8 cellular contexts compared by ENCODE assay signal in the genomic region with DNA sequence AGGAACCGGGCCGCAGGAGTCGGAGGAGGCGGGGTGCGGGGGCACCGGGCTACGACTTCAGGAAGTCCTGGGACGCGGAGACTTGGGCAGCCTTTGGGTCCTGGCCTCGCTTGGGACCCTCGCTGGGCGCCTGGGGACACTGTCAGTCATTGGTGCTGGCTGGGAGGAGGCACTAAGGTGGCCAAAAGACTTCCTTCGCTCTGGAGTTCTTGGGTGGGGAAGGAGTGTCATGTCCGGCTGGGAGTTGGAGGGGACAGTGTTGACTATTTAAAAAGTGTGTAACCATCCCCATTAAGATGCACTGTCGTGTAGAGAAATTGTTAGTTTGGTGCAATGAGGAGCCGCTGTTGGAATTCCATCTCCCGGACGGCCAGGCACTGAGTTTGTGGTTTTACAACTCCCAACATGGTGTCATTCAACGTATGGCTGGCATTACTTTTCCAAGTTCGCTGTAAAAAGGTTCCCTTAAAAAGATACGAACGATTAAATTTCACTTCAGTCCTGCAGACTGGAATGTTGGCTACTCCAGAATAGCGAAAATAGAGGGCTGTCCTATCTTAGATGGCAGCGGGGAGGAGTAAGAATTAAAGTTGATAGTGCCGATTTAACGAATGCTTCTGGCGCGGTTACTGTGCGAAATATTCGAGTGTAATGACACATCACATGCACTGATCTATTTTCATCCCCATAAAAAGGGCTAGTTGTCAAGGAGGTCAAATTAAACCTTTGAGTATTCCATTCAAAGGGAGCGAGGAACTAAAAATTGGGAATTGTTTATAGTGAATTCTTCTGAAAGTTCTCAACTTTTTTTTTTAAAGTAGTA. TPM values are rescaled to one million over a fixed set of nuclear protein-coding genes. Genes with fewer than 3 reads are reported as not detected.
A peak's percentile ranks its signal among the peaks of the same experiment; 100 is the strongest.
DNase-seq lines count a peak whose midpoint lies in the region; ATAC-seq and TF ChIP-seq lines count a peak whose summit lies in the region.

No MANE protein-coding gene starts in this region.

- no peaks in the 10 kb centered on the region for H3K36me3 ChIP-seq in gastroesophageal sphincter

- CTCF ChIA-PET in activated CD4-positive, alpha-beta memory T cell treated with anti-CD3 and anti-CD28 coated beads for 36 hours (lab: Charles Lee), result no interaction called here
- CTCF ChIA-PET in GM10248 (lab: Yijun Ruan, JAX), result no interaction called here

- H3K4me3 Mint-ChIP-seq in activated CD4-positive, alpha-beta memory T cell treated with anti-CD3 and anti-CD28 coated beads for 36 hours, result peak overlapping the region; percentile 94

- H3K27me3 Mint-ChIP-seq in activated CD4-positive, alpha-beta memory T cell treated with anti-CD3 and anti-CD28 coated beads for 36 hours, result no peaks in the 10 kb centered on the region

- peaks cover 62% of the 10 kb centered on the region for H3K4me1 Mint-ChIP-seq in activated CD4-positive, alpha-beta memory T cell treated with anti-CD3 and anti-CD28 coated beads for 36 hours (ENCODE audit: low read depth)

- POLR2A ChIA-PET in activated CD4-positive, alpha-beta memory T cell treated with anti-CD3 and anti-CD28 coated beads for 36 hours (lab: Charles Lee), result no interaction called here
- POLR2A ChIA-PET in GM10248 (lab: Yijun Ruan, JAX), result no interaction called here

- intact Hi-C loops in activated CD4-positive, alpha-beta memory T cell treated with anti-CD3 and anti-CD28 coated beads for 36 hours (cut with micrococcal nuclease), result loop anchor here (1.0 to 10.0 kb wide), 6 partner anchors 12 to 1755 kb away; a partner anchor contains a TSS

- TF ChIP-seq CTCF in gastroesophageal sphincter (IDR thresholded peaks at IDR 0.05), result peak in 1 of 4 experiments; percentile 5
- TF ChIP-seq CTCF in GM10248 (IDR thresholded peaks at IDR 0.05; ENCODE audit: control extremely low read depth, extremely low read depth, low read depth, missing control alignments), result no peak

- no peaks in the 10 kb centered on the region for H3K9me3 ChIP-seq in gastroesophageal sphincter

- H3K36me3 Mint-ChIP-seq in activated CD4-positive, alpha-beta memory T cell treated with anti-CD3 and anti-CD28 coated beads for 36 hours, result peaks cover 17% of the 10 kb centered on the region

- TF ChIP-seq POLR2A in gastroesophageal sphincter (IDR thresholded peaks at IDR 0.05), result no peak

- peak; percentile 20 for DNase-seq in D341Med (ENCODE audit: low spot score)
- DNase-seq in activated CD4-positive, alpha-beta memory T cell treated with anti-CD3 and anti-CD28 coated beads for 36 hours, result peak; percentile 43
- peak; percentile 31 for DNase-seq in pons (ENCODE audit: low spot score)
- DNase-seq in activated effector memory CD4-positive, alpha-beta T cell treated with Interleukin-2 at 50 U/mL for 16 hours, result no peak
- DNase-seq in NCI-H1105 treated with DMSO at 0.1 percent for 48 hours (lab: John Stamatoyannopoulos, UW), result no peak
- no peak for DNase-seq in GM10248 (ENCODE audit: extremely low spot score)

- TF ChIP-seq EP300 in gastroesophageal sphincter (IDR thresholded peaks at IDR 0.05), result no peak

- peak; percentile 6 for ATAC-seq in HG03066 (IDR thresholded peaks at IDR 0.05; ENCODE audit: low read depth, unreplicated experiment)
- ATAC-seq in gastroesophageal sphincter, result no peak

- H3K27ac ChIP-seq in gastroesophageal sphincter, result peak overlapping the region; percentile 83 to 98 (median 94)

- WGBS in gastroesophageal sphincter (ENCODE audit: low coverage in 1 of 2), 2 donors, result 0 to 1% methylated on average over 13 to 17 of the region's 31 CpGs

- peak overlapping the region; percentile 72 to 91 for H3K4me3 ChIP-seq in gastroesophageal sphincter

- peak overlapping the region; percentile 81 for H3K27ac Mint-ChIP-seq in activated CD4-positive, alpha-beta memory T cell treated with anti-CD3 and anti-CD28 coated beads for 36 hours

- H3K9me3 Mint-ChIP-seq in activated CD4-positive, alpha-beta memory T cell treated with anti-CD3 and anti-CD28 coated beads for 36 hours, result peaks cover 4% of the 10 kb centered on the region

- no peaks in the 10 kb centered on the region for H3K27me3 ChIP-seq in gastroesophageal sphincter

- peaks cover 3 to 61% (median 9%) of the 10 kb centered on the region in 3 donors for H3K4me1 ChIP-seq in gastroesophageal sphincter

RNA-seq across cellular contexts. Expression of a gene that starts 0.8 kb away (rescaled TPM):
- 10 to 100 TPM; 19.2 to 20.1 TPM for total RNA-seq in activated CD4-positive, alpha-beta memory T cell treated with anti-CD3 and anti-CD28 coated beads for 36 hours
- 10 to 100 TPM; 49.1 to 73.3 (median 53.1) TPM for total RNA-seq in gastroesophageal sphincter

RNA-seq across cellular contexts. Expression of a gene that starts 33.3 kb away (rescaled TPM):
- under 1 TPM; 0.17 to 0.33 TPM for total RNA-seq in activated CD4-positive, alpha-beta memory T cell treated with anti-CD3 and anti-CD28 coated beads for 36 hours
- total RNA-seq in gastroesophageal sphincter, result 10 to 100 TPM; 17.7 to 39.1 (median 28.6) TPM

Comparison
In these comparisons a context has a peak if more than half of its experiments do, and no peak if none do; other contexts are left out.
1. DNase-seq: peak in D341Med (single experiment), activated CD4-positive, alpha-beta memory T cell treated with anti-CD3 and anti-CD28 coated beads for 36 hours (single experiment) and pons (single experiment); none in activated effector memory CD4-positive, alpha-beta T cell treated with Interleukin-2 at 50 U/mL for 16 hours (single experiment), NCI-H1105 treated with DMSO at 0.1 percent for 48 hours (single experiment) and GM10248 (single experiment).
2. RNA of a gene that starts 33.3 kb away (total RNA-seq): 17.7 to 39.1 TPM in gastroesophageal sphincter; 0.17 to 0.33 TPM in activated CD4-positive, alpha-beta memory T cell treated with anti-CD3 and anti-CD28 coated beads for 36 hours; every median in the first group is over 10 times any median in the second.